ENCODE assay signal across 1 cellular context in genomic region chr9:35114113-35114847, GRCh38.
A peak's percentile ranks its signal among the peaks of the same experiment; 100 is the strongest.
TF ChIP-seq lines count a peak whose summit lies in the region.

No MANE protein-coding gene starts in this region.

TF ChIP-seq in GM12878, 131 proteins besides CTCF, POLR2A, EP300 and RAD21:
- TF ChIP-seq, protein P1, sequence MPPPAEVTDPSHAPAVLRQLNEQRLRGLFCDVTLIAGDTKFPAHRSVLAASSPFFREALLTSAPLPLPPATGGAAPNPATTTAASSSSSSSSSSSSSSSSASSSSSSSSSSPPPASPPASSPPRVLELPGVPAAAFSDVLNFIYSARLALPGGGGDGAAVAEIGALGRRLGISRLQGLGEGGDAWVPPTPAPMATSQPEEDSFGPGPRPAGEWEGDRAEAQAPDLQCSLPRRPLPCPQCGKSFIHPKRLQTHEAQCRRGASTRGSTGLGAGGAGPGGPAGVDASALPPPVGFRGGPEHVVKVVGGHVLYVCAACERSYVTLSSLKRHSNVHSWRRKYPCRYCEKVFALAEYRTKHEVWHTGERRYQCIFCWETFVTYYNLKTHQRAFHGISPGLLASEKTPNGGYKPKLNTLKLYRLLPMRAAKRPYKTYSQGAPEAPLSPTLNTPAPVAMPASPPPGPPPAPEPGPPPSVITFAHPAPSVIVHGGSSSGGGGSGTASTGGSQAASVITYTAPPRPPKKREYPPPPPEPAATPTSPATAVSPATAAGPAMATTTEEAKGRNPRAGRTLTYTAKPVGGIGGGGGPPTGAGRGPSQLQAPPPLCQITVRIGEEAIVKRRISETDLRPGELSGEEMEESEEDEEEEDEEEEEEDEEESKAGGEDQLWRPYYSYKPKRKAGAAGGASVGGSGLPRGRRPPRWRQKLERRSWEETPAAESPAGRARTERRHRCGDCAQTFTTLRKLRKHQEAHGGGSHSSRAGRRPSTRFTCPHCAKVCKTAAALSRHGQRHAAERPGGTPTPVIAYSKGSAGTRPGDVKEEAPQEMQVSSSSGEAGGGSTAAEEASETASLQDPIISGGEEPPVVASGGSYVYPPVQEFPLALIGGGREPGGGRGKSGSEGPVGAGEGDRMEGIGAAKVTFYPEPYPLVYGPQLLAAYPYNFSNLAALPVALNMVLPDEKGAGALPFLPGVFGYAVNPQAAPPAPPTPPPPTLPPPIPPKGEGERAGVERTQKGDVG (CRISPR knock-in tag; IDR thresholded peaks at IDR 0.05), result no peak
- no peak for TF ChIP-seq KLF5 (IDR thresholded peaks at IDR 0.05; ENCODE audit: partially characterized antibody)
- no peak for TF ChIP-seq BACH1 (IDR thresholded peaks at IDR 0.05; ENCODE audit: borderline replicate concordance)
- no peak for TF ChIP-seq EZH2 (IDR thresholded peaks at IDR 0.05; ENCODE audit: borderline replicate concordance, control insufficient read depth, low read depth, low read length)
- TF ChIP-seq, protein P2, sequence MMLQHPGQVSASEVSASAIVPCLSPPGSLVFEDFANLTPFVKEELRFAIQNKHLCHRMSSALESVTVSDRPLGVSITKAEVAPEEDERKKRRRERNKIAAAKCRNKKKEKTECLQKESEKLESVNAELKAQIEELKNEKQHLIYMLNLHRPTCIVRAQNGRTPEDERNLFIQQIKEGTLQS (IDR thresholded peaks at IDR 0.05; ENCODE audit: borderline replicate concordance, extremely low read depth, low read depth, low read length), result no peak
- 0 out of 4 replicates have a peak, but pooled peaks of 1 of the 2 experiments have one; percentile 3 for TF ChIP-seq IKZF2 (IDR thresholded peaks at IDR 0.05)
- TF ChIP-seq ZNF207 (IDR thresholded peaks at IDR 0.05; ENCODE audit: borderline replicate concordance), result no peak
- TF ChIP-seq CBX3 (IDR thresholded peaks at IDR 0.05; ENCODE audit: borderline replicate concordance, low read depth), result no peak
- no peak for TF ChIP-seq ZNF274 (IDR thresholded peaks at IDR 0.05; ENCODE audit: insufficient read depth, insufficient read length)
- TF ChIP-seq, protein P3, sequence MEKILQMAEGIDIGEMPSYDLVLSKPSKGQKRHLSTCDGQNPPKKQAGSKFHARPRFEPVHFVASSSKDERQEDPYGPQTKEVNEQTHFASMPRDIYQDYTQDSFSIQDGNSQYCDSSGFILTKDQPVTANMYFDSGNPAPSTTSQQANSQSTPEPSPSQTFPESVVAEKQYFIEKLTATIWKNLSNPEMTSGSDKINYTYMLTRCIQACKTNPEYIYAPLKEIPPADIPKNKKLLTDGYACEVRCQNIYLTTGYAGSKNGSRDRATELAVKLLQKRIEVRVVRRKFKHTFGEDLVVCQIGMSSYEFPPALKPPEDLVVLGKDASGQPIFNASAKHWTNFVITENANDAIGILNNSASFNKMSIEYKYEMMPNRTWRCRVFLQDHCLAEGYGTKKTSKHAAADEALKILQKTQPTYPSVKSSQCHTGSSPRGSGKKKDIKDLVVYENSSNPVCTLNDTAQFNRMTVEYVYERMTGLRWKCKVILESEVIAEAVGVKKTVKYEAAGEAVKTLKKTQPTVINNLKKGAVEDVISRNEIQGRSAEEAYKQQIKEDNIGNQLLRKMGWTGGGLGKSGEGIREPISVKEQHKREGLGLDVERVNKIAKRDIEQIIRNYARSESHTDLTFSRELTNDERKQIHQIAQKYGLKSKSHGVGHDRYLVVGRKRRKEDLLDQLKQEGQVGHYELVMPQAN (conservative IDR thresholded peaks at IDR 0.05), result no peak
- TF ChIP-seq, protein P4, sequence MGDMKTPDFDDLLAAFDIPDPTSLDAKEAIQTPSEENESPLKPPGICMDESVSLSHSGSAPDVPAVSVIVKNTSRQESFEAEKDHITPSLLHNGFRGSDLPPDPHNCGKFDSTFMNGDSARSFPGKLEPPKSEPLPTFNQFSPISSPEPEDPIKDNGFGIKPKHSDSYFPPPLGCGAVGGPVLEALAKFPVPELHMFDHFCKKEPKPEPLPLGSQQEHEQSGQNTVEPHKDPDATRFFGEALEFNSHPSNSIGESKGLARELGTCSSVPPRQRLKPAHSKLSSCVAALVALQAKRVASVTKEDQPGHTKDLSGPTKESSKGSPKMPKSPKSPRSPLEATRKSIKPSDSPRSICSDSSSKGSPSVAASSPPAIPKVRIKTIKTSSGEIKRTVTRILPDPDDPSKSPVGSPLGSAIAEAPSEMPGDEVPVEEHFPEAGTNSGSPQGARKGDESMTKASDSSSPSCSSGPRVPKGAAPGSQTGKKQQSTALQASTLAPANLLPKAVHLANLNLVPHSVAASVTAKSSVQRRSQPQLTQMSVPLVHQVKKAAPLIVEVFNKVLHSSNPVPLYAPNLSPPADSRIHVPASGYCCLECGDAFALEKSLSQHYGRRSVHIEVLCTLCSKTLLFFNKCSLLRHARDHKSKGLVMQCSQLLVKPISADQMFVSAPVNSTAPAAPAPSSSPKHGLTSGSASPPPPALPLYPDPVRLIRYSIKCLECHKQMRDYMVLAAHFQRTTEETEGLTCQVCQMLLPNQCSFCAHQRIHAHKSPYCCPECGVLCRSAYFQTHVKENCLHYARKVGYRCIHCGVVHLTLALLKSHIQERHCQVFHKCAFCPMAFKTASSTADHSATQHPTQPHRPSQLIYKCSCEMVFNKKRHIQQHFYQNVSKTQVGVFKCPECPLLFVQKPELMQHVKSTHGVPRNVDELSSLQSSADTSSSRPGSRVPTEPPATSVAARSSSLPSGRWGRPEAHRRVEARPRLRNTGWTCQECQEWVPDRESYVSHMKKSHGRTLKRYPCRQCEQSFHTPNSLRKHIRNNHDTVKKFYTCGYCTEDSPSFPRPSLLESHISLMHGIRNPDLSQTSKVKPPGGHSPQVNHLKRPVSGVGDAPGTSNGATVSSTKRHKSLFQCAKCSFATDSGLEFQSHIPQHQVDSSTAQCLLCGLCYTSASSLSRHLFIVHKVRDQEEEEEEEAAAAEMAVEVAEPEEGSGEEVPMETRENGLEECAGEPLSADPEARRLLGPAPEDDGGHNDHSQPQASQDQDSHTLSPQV (IDR thresholded peaks at IDR 0.05), result no peak
- no peak for TF ChIP-seq JUNB (IDR thresholded peaks at IDR 0.05)
- TF ChIP-seq MEF2B (IDR thresholded peaks at IDR 0.05; ENCODE audit: partially characterized antibody, poor library complexity, severe bottlenecking), result no peak
- TF ChIP-seq PML (IDR thresholded peaks at IDR 0.05; ENCODE audit: low read length), result no peak
- TF ChIP-seq BMI1 (IDR thresholded peaks at IDR 0.05; ENCODE audit: borderline replicate concordance), result peak; percentile 50; the same call in 1 of the 2 replicates
- TF ChIP-seq USF2 (IDR thresholded peaks at IDR 0.05; ENCODE audit: borderline replicate concordance, low read depth, low read length), result no peak
- TF ChIP-seq, protein P5, sequence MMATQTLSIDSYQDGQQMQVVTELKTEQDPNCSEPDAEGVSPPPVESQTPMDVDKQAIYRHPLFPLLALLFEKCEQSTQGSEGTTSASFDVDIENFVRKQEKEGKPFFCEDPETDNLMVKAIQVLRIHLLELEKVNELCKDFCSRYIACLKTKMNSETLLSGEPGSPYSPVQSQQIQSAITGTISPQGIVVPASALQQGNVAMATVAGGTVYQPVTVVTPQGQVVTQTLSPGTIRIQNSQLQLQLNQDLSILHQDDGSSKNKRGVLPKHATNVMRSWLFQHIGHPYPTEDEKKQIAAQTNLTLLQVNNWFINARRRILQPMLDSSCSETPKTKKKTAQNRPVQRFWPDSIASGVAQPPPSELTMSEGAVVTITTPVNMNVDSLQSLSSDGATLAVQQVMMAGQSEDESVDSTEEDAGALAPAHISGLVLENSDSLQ (IDR thresholded peaks at IDR 0.05), result 0 out of 2 replicates have a peak, but pooled peaks have one; percentile 17
- TF ChIP-seq SPI1 (IDR thresholded peaks at IDR 0.05; ENCODE audit: borderline replicate concordance, insufficient read depth, low read depth, low read length), result no peak; the same call in 1 of the 2 replicates
- TF ChIP-seq NBN (IDR thresholded peaks at IDR 0.05), result no peak
- TF ChIP-seq SMARCA5 (IDR thresholded peaks at IDR 0.05), result no peak
- no peak for TF ChIP-seq ZBTB40 (IDR thresholded peaks at IDR 0.05; ENCODE audit: borderline replicate concordance)
- no peak for TF ChIP-seq STAT3 (IDR thresholded peaks at IDR 0.05; ENCODE audit: low read depth, low read length)
- TF ChIP-seq SIN3A (IDR thresholded peaks at IDR 0.05; ENCODE audit: low read depth, low read length), result no peak
